8 cellular contexts compared by ENCODE assay signal in genomic region chr3:25532763-25533162, GRCh38.
DNase-seq lines count a peak whose midpoint lies in the region; ATAC-seq and TF ChIP-seq lines count a peak whose summit lies in the region.

No MANE protein-coding gene starts in this region.

- no peaks in the 10 kb centered on the region for H3K36me3 ChIP-seq in A673 (ENCODE audit: insufficient read depth, low read length, poor library complexity, severe bottlenecking)
- no peaks in the 10 kb centered on the region for H3K36me3 ChIP-seq in SK-N-MC (ENCODE audit: insufficient read depth, low read length)
- H3K36me3 ChIP-seq in hepatocyte (replicated peaks; ENCODE audit: insufficient read depth, low read depth): no peaks in the 10 kb centered on the region

- DNase-seq in A673 (ENCODE audit: low spot score) (peak; percentile 17), GM19238 (ENCODE audit: insufficient read length, low spot score) (peak; percentile 2), SK-N-MC (ENCODE audit: low read depth, low spot score) (peak; percentile 1), hepatocyte (ENCODE audit: low spot score) (no peak), left lobe of liver (ENCODE audit: low spot score) (no peak), anterior cingulate cortex (lab: John Stamatoyannopoulos, UW) (no peak), NCI-H1105 treated with DMSO at 0.1 percent for 48 hours (lab: John Stamatoyannopoulos, UW) (no peak)

- no peak overlapping the region for H3K4me3 ChIP-seq in A673 (ENCODE audit: low read depth, low read length, poor library complexity, severe bottlenecking)
- no peak overlapping the region for H3K4me3 ChIP-seq in SK-N-MC
- no peak overlapping the region for H3K4me3 ChIP-seq in hepatocyte

- H3K9me3 ChIP-seq in A673 (ENCODE audit: low read depth, low read length, poor library complexity, severe bottlenecking) (peaks cover 4% of the 10 kb centered on the region), SK-N-MC (ENCODE audit: low read depth, low read length) (no peaks in the 10 kb centered on the region), hepatocyte (ENCODE audit: low read depth) (no peaks in the 10 kb centered on the region)

- H3K79me2 ChIP-seq in hepatocyte: peaks cover 33% of the 10 kb centered on the region

- H3K4me2 ChIP-seq in hepatocyte: no peak overlapping the region

- H2AFZ ChIP-seq in hepatocyte: no peak overlapping the region

- CTCF ChIA-PET in A673 (lab: Charles Lee): interaction anchor here (0.7 kb wide), 1 partner anchor 61 kb away, joined by 3 read pairs; no protein-coding TSS in a partner anchor

- BruUV-seq in A673 (replicated peaks; lab: Mats Ljungman, UMichigan): no TSS peak

- WGBS in hepatocyte (ENCODE audit: low lambda C conversion rate, missing lambda C conversion rate): 90% methylated on average over 1 of the region's 1 CpG

- no peaks in the 10 kb centered on the region for H3K9me2 ChIP-seq in hepatocyte (replicated peaks; ENCODE audit: insufficient read depth)

- no peak overlapping the region for H3K9ac ChIP-seq in SK-N-MC (ENCODE audit: insufficient read length)

- intact Hi-C loops in A673 (cut with micrococcal nuclease; ENCODE audit: unreplicated experiment): no loop called here

- no peak for ATAC-seq in left lobe of liver
- ATAC-seq in HG02798 (IDR thresholded peaks at IDR 0.05; ENCODE audit: poor library complexity, unreplicated experiment): no peak

- no peaks in the 10 kb centered on the region for H4K20me1 ChIP-seq in hepatocyte (ENCODE audit: insufficient read depth, poor library complexity, severe bottlenecking)

- H3K27ac ChIP-seq in A673 (ENCODE audit: low read depth, low read length, poor library complexity, severe bottlenecking) (no peak overlapping the region), SK-N-MC (no peak overlapping the region), hepatocyte (no peak overlapping the region)

- H3K4me1 ChIP-seq in A673 (ENCODE audit: insufficient read depth, low read length, poor library complexity, severe bottlenecking) (no peaks in the 10 kb centered on the region), hepatocyte (ENCODE audit: insufficient read depth) (peaks cover 23% of the 10 kb centered on the region)

- TF ChIP-seq CTCF in A673 (conservative IDR thresholded peaks at IDR 0.05; ENCODE audit: low read depth, low read length) (peak; percentile 66), hepatocyte (IDR thresholded peaks at IDR 0.05; ENCODE audit: poor library complexity) (peak; percentile 49)

- H3K27me3 ChIP-seq in A673 (replicated peaks; ENCODE audit: insufficient read depth, low read depth, low read length, poor library complexity): no peaks in the 10 kb centered on the region
- no peaks in the 10 kb centered on the region for H3K27me3 ChIP-seq in hepatocyte

- POLR2A ChIA-PET in A673 (lab: Charles Lee; ENCODE audit: low non-redundant PET): no interaction called here

Comparison
In these comparisons a context has a peak if more than half of its experiments do, and no peak if none do; other contexts are left out.
1. DNase-seq: peak in A673 (single experiment), GM19238 (single experiment) and SK-N-MC (single experiment); none in hepatocyte (single experiment), left lobe of liver (single experiment), anterior cingulate cortex (0 of 58) and NCI-H1105 treated with DMSO at 0.1 percent for 48 hours (single experiment).